10 cellular contexts compared by ENCODE assay signal in genomic region chr14:68401855-68402254, GRCh38.
DNase-seq lines count a peak whose midpoint lies in the region; ATAC-seq and TF ChIP-seq lines count a peak whose summit lies in the region.
"Had no signal": no experiment of that assay in that cellular context is flagged by ENCODE, and none has a peak within 500 bp of the region (broad histone marks: within the 10 kb centered on the region; RNA-seq: fewer than 3 reads in every experiment).

No MANE protein-coding gene starts in this region.

- ATAC-seq in GM19452 (IDR thresholded peaks at IDR 0.05; ENCODE audit: unreplicated experiment): peak; percentile 71
- peak; percentile 56 for ATAC-seq in HG03103 (IDR thresholded peaks at IDR 0.05; ENCODE audit: low read depth, unreplicated experiment)
- ATAC-seq in activated B cell treated with CpG ODN at 0.5 μM for 24 hours (ENCODE audit: low read depth): peak; percentile 59

- no peak overlapping the region for H3K4me3 ChIP-seq in GM06990 (replicated peaks; ENCODE audit: low read depth, low read length)
- H3K4me3 ChIP-seq in CD4-positive, alpha-beta memory T cell (ENCODE audit: low read length in 2 of 2): no peak overlapping the region
- H3K4me3 ChIP-seq: heart right ventricle, SK-N-MC had no signal

- no peaks in the 10 kb centered on the region for H3K27me3 ChIP-seq in GM06990 (replicated peaks; ENCODE audit: control insufficient read depth, insufficient read depth, low read length)
- H3K27me3 ChIP-seq in CD4-positive, alpha-beta memory T cell (ENCODE audit: insufficient read depth, low read length): no peaks in the 10 kb centered on the region
- H3K27me3 ChIP-seq: heart right ventricle had no signal

- CTCF ChIA-PET in activated B cell treated with CpG ODN at 0.5 μM for 24 hours (lab: Charles Lee): interaction anchor here (0.8 to 2.6 kb wide), 15 partner anchors 27 to 413 kb away, joined by 3 to 10 read pairs (median 4); no protein-coding TSS in a partner anchor
- CTCF ChIA-PET in CD4-positive, alpha-beta memory T cell (lab: Charles Lee; ENCODE audit: partially characterized antibody): interaction anchor here (1.0 to 1.7 kb wide), 2 partner anchors 20 to 386 kb away, joined by 5 to 6 read pairs; no protein-coding TSS in a partner anchor

- no peaks in the 10 kb centered on the region for H3K27me3 Mint-ChIP-seq in activated B cell treated with CpG ODN at 0.5 μM for 24 hours
- no peaks in the 10 kb centered on the region for H3K27me3 Mint-ChIP-seq in CD14-positive monocyte (ENCODE audit: low read depth in 3 of 3)
- no peaks in the 10 kb centered on the region for H3K27me3 Mint-ChIP-seq in CD4-positive, alpha-beta memory T cell

- peak; percentile 78 for DNase-seq in GM06990 (ENCODE audit: extremely low read depth, insufficient read length)
- DNase-seq in activated B cell treated with CpG ODN at 0.5 μM for 24 hours: no peak
- DNase-seq in CD14-positive monocyte (ENCODE audit: low spot score): no peak
- DNase-seq in caudate nucleus (lab: John Stamatoyannopoulos, UW): no peak
- no peak for DNase-seq in CD4-positive, alpha-beta memory T cell
- DNase-seq in nucleus accumbens (lab: John Stamatoyannopoulos, UW): no peak
- DNase-seq: heart right ventricle had no signal

- H3K9me3 ChIP-seq in CD4-positive, alpha-beta memory T cell (ENCODE audit: control insufficient read depth in 1 of 2, low read length in 2 of 2): no peaks in the 10 kb centered on the region
- H3K9me3 ChIP-seq: heart right ventricle had no signal

- H3K9me3 Mint-ChIP-seq in activated B cell treated with CpG ODN at 0.5 μM for 24 hours (no peaks in the 10 kb centered on the region), CD14-positive monocyte (no peaks in the 10 kb centered on the region)
- H3K9me3 Mint-ChIP-seq in CD4-positive, alpha-beta memory T cell: no peaks in the 10 kb centered on the region

- H3K36me3 ChIP-seq in GM06990 (ENCODE audit: control insufficient read depth, insufficient read depth, low read length): no peaks in the 10 kb centered on the region
- H3K36me3 ChIP-seq in CD4-positive, alpha-beta memory T cell (ENCODE audit: insufficient read depth, low read length): no peaks in the 10 kb centered on the region
- H3K36me3 ChIP-seq: heart right ventricle had no signal

- H3K36me3 Mint-ChIP-seq in activated B cell treated with CpG ODN at 0.5 μM for 24 hours (ENCODE audit: low read depth): peaks cover 8% of the 10 kb centered on the region
- H3K36me3 Mint-ChIP-seq in CD14-positive monocyte: peaks cover 0 to 4% of the 10 kb centered on the region in 2 donors
- H3K36me3 Mint-ChIP-seq in CD4-positive, alpha-beta memory T cell: no peaks in the 10 kb centered on the region

- POLR2A ChIA-PET in activated B cell treated with CpG ODN at 0.5 μM for 24 hours (lab: Charles Lee): interaction anchor here (0.5 to 16.7 kb wide), 34 partner anchors 9 to 413 kb away, joined by 3 to 350 read pairs (median 10); partner anchors contain the start of gene ZFP36L1
- POLR2A ChIA-PET in CD4-positive, alpha-beta memory T cell (lab: Charles Lee; ENCODE audit: partially characterized antibody): interaction anchor here (1.0 to 1.4 kb wide), 4 partner anchors 110 to 391 kb away, joined by 3 to 6 read pairs (median 3); partner anchors contain the start of gene ZFP36L1

- peaks cover 39% of the 10 kb centered on the region for H3K4me1 ChIP-seq in CD4-positive, alpha-beta memory T cell (ENCODE audit: insufficient read depth, low read length)

- intact Hi-C loops in activated B cell treated with CpG ODN at 0.5 μM for 24 hours (cut with micrococcal nuclease) (loop anchor here (1.0 to 10.0 kb wide), 10 partner anchors 32 to 457 kb away; no protein-coding TSS in a partner anchor), CD14-positive monocyte (cut with micrococcal nuclease) (no loop called here)
- intact Hi-C loops in CD4-positive, alpha-beta memory T cell (cut with micrococcal nuclease): no loop called here

- TF ChIP-seq CTCF in GM06990 (IDR thresholded peaks at IDR 0.05; ENCODE audit: insufficient read depth, low read length, poor library complexity, severe bottlenecking) (no peak), activated B cell treated with CpG ODN at 0.5 μM for 24 hours (IDR thresholded peaks at IDR 0.05) (no peak), CD14-positive monocyte (IDR thresholded peaks at IDR 0.05) (no peak)

- peak overlapping the region; percentile 92 for H3K27ac Mint-ChIP-seq in activated B cell treated with CpG ODN at 0.5 μM for 24 hours
- no peak overlapping the region for H3K27ac Mint-ChIP-seq in CD14-positive monocyte
- peak overlapping the region in 1 of 7 donors; percentile 64 for H3K27ac Mint-ChIP-seq in CD4-positive, alpha-beta memory T cell

- H3K4me3 Mint-ChIP-seq in activated B cell treated with CpG ODN at 0.5 μM for 24 hours (peak overlapping the region; percentile 72), CD14-positive monocyte (no peak overlapping the region)
- no peak overlapping the region for H3K4me3 Mint-ChIP-seq in CD4-positive, alpha-beta memory T cell

- H3K27ac ChIP-seq in caudate nucleus (ENCODE audit: low read depth, low read length): no peak overlapping the region
- H3K27ac ChIP-seq in CD4-positive, alpha-beta memory T cell (ENCODE audit: low read depth, low read length): no peak overlapping the region
- H3K27ac ChIP-seq: SK-N-MC had no signal

- H3K4me1 Mint-ChIP-seq in activated B cell treated with CpG ODN at 0.5 μM for 24 hours (peaks cover 92% of the 10 kb centered on the region), CD14-positive monocyte (peaks cover 33% of the 10 kb centered on the region)
- peaks cover 22 to 38% (median 28%) of the 10 kb centered on the region in 4 donors for H3K4me1 Mint-ChIP-seq in CD4-positive, alpha-beta memory T cell
